In the genomic region with DNA sequence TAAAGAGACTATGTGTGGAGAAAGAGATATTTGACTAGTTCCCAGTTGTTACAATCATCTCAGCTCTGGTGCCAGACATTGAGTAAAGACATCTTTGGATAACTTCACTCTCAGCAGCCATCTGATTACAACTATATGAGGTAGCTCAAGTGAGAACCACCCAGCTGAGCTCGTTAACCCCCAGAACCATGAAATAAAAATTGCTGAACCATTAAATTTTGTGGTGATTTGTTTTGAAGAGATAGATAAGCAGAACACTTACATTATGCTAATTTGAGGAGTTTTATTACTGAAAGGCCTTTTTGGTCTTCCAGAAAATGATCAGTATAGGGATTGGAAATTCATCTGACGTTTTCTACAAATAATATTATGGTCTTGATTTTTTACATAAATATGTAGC, we compare ENCODE assay signal across 1 cellular context.
TF ChIP-seq lines count a peak whose summit lies in the region.

No MANE protein-coding gene starts in this region.

TF ChIP-seq in HEK293T, 16 proteins besides CTCF, POLR2A, EP300 and RAD21:
- TF ChIP-seq, protein P1, sequence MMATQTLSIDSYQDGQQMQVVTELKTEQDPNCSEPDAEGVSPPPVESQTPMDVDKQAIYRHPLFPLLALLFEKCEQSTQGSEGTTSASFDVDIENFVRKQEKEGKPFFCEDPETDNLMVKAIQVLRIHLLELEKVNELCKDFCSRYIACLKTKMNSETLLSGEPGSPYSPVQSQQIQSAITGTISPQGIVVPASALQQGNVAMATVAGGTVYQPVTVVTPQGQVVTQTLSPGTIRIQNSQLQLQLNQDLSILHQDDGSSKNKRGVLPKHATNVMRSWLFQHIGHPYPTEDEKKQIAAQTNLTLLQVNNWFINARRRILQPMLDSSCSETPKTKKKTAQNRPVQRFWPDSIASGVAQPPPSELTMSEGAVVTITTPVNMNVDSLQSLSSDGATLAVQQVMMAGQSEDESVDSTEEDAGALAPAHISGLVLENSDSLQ (IDR thresholded peaks at IDR 0.05) = peak; percentile 34
- no peak for TF ChIP-seq FOXM1 (IDR thresholded peaks at IDR 0.05; ENCODE audit: borderline replicate concordance)
